Comparison of ENCODE assay signal across 8 cellular contexts in the genomic region with DNA sequence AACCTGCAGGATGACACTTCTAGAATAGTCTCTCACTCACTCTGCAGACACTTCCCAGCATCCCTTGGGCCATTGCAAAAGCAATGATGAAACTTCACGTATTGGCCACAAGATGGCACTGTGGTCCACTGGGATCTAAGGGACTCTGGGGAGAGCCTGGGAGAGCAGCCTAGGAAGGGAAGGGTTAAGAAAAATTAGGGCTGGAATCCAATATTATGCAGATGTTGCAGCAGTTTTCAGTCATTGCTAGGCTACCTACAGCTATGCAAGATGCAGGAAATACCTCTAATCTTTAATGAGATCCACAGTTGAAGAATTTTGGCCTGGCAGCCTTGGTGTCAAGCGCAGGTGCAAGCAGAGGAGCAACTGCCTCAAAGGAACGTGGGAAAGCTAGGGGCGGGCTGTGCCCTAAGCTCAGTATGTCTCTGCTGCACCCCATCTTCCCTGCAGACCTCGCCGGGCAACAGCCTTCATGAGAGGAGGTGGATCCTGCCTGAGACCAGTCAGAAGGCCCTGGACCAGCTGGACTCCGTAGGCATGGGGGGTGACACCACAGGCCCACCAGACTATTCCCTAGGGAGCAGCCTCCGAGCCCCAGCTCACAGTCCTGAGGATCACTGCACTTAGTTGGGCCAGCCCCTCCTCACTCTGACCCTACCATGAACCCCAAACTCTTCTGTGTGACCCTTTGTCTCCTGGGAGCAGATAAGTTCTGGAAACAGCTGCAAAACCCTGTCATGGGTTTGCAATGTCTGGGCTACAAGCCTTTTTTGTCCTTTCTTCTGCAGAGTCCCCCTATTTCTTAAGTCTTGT.
A peak's percentile ranks its signal among the peaks of the same experiment; 100 is the strongest.
DNase-seq lines count a peak whose midpoint lies in the region; ATAC-seq and TF ChIP-seq lines count a peak whose summit lies in the region.

No MANE protein-coding gene starts in this region.

- no peaks in the 10 kb centered on the region for H3K36me3 ChIP-seq in CD4-positive, CD25-positive, alpha-beta regulatory T cell (ENCODE audit: control insufficient read depth, insufficient read depth, low read length)
- no peaks in the 10 kb centered on the region for H3K36me3 ChIP-seq in tibial artery

- peaks cover 0 to 2% (median 0%) of the 10 kb centered on the region in 7 donors for H3K9me3 Mint-ChIP-seq in CD4-positive, CD25-positive, alpha-beta regulatory T cell
- H3K9me3 Mint-ChIP-seq in activated T-helper 1 cell treated with anti-CD3 and anti-CD28 coated beads, Interleukin-12 subunit alpha, Interleukin-12 subunit beta, Interleukin-2, Interleukin-4 antibody, amounts not matched to agents 30 ng/mL and 10 ng/mL and 1 ng/mL, durations not matched to agents 14 hours and 24 hours and 36 hours, result no peaks in the 10 kb centered on the region

- peaks cover 4 to 21% (median 18%) of the 10 kb centered on the region in 4 donors for H3K4me1 Mint-ChIP-seq in CD4-positive, CD25-positive, alpha-beta regulatory T cell
- H3K4me1 Mint-ChIP-seq in activated T-helper 1 cell treated with anti-CD3 and anti-CD28 coated beads, Interleukin-12 subunit alpha, Interleukin-12 subunit beta, Interleukin-2, Interleukin-4 antibody, amounts not matched to agents 30 ng/mL and 10 ng/mL and 1 ng/mL, durations not matched to agents 14 hours and 24 hours and 36 hours (ENCODE audit: low read depth), result peaks cover 21% of the 10 kb centered on the region

- H3K27me3 Mint-ChIP-seq in CD4-positive, CD25-positive, alpha-beta regulatory T cell, result peaks cover 2% of the 10 kb centered on the region
- peaks cover 2% of the 10 kb centered on the region for H3K27me3 Mint-ChIP-seq in activated T-helper 1 cell treated with anti-CD3 and anti-CD28 coated beads, Interleukin-12 subunit alpha, Interleukin-12 subunit beta, Interleukin-2, Interleukin-4 antibody, amounts not matched to agents 30 ng/mL and 10 ng/mL and 1 ng/mL, durations not matched to agents 14 hours and 24 hours and 36 hours (ENCODE audit: insufficient read depth)

- H3K27ac ChIP-seq in CD4-positive, CD25-positive, alpha-beta regulatory T cell (ENCODE audit: insufficient read depth, low read length, poor library complexity, severe bottlenecking), result no peak overlapping the region
- no peak overlapping the region for H3K27ac ChIP-seq in tibial artery

- H3K9me3 ChIP-seq in CD4-positive, CD25-positive, alpha-beta regulatory T cell (ENCODE audit: control insufficient read depth in 2 of 2, low read length in 2 of 2), result no peaks in the 10 kb centered on the region
- no peaks in the 10 kb centered on the region for H3K9me3 ChIP-seq in tibial artery

- no peak overlapping the region for H3K4me3 ChIP-seq in CD4-positive, CD25-positive, alpha-beta regulatory T cell (ENCODE audit: low read depth, low read length)
- no peak overlapping the region for H3K4me3 ChIP-seq in tibial artery

- DNase-seq in CD4-positive, CD25-positive, alpha-beta regulatory T cell, result peak in 2 of 3 donors; percentile 25 to 69
- DNase-seq in NCI-H748 (lab: John Stamatoyannopoulos, UW; ENCODE audit: unreplicated experiment), result peak; percentile 62
- peak; percentile 27 for DNase-seq in activated T-helper 1 cell treated with anti-CD3 and anti-CD28 coated beads, Interleukin-12 subunit alpha, Interleukin-12 subunit beta, Interleukin-2, Interleukin-4 antibody, amounts not matched to agents 30 ng/mL and 10 ng/mL and 1 ng/mL, durations not matched to agents 14 hours and 24 hours and 36 hours (ENCODE audit: low spot score)
- peak; percentile 24 for DNase-seq in germinal center (ENCODE audit: low spot score)
- peak; percentile 32 for DNase-seq in pulmonary artery endothelial cell (ENCODE audit: low read depth, low spot score)
- DNase-seq in tibial artery, result no peak

- no peaks in the 10 kb centered on the region for H3K27me3 ChIP-seq in CD4-positive, CD25-positive, alpha-beta regulatory T cell (ENCODE audit: control insufficient read depth, insufficient read depth, low read length)
- no peaks in the 10 kb centered on the region for H3K27me3 ChIP-seq in tibial artery

- H3K36me3 Mint-ChIP-seq in CD4-positive, CD25-positive, alpha-beta regulatory T cell, result peaks cover 3% of the 10 kb centered on the region
- no peaks in the 10 kb centered on the region for H3K36me3 Mint-ChIP-seq in activated T-helper 1 cell treated with anti-CD3 and anti-CD28 coated beads, Interleukin-12 subunit alpha, Interleukin-12 subunit beta, Interleukin-2, Interleukin-4 antibody, amounts not matched to agents 30 ng/mL and 10 ng/mL and 1 ng/mL, durations not matched to agents 14 hours and 24 hours and 36 hours (ENCODE audit: low read depth)

- intact Hi-C loops in activated T-helper 1 cell treated with anti-CD3 and anti-CD28 coated beads, Interleukin-12 subunit alpha, Interleukin-12 subunit beta, Interleukin-2, Interleukin-4 antibody, amounts not matched to agents 30 ng/mL and 10 ng/mL and 1 ng/mL, durations not matched to agents 14 hours and 24 hours and 36 hours (cut with micrococcal nuclease), result loop anchor here (2.0 kb wide), 2 partner anchors 423 to 617 kb away; no protein-coding TSS in a partner anchor
- intact Hi-C loops in tibial artery (cut with DNase I; ENCODE audit: low total_unique reads), result no loop called here

- H3K27ac Mint-ChIP-seq in CD4-positive, CD25-positive, alpha-beta regulatory T cell, result peak overlapping the region in 1 of 3 donors; percentile 52
- H3K27ac Mint-ChIP-seq in activated T-helper 1 cell treated with anti-CD3 and anti-CD28 coated beads, Interleukin-12 subunit alpha, Interleukin-12 subunit beta, Interleukin-2, Interleukin-4 antibody, amounts not matched to agents 30 ng/mL and 10 ng/mL and 1 ng/mL, durations not matched to agents 14 hours and 24 hours and 36 hours, result peak overlapping the region; percentile 2

- peak; percentile 61 for ATAC-seq in CD4-positive, CD25-positive, alpha-beta regulatory T cell (ENCODE audit: low read depth in 2 of 2)
- ATAC-seq in GM18870 (IDR thresholded peaks at IDR 0.05; ENCODE audit: unreplicated experiment) (peak; percentile 56), HG03103 (IDR thresholded peaks at IDR 0.05; ENCODE audit: low read depth, unreplicated experiment) (peak; percentile 72)

- peak in 1 of 2 experiments; percentile 39 for TF ChIP-seq CTCF in tibial artery (IDR thresholded peaks at IDR 0.05)

- H3K4me1 ChIP-seq in CD4-positive, CD25-positive, alpha-beta regulatory T cell (ENCODE audit: control insufficient read depth, insufficient read depth, low read length, poor library complexity, severe bottlenecking), result peaks cover 7% of the 10 kb centered on the region
- no peaks in the 10 kb centered on the region for H3K4me1 ChIP-seq in tibial artery

- peak overlapping the region in 2 of 4 donors; percentile 0 to 22 for H3K4me3 Mint-ChIP-seq in CD4-positive, CD25-positive, alpha-beta regulatory T cell
- peak overlapping the region; percentile 65 for H3K4me3 Mint-ChIP-seq in activated T-helper 1 cell treated with anti-CD3 and anti-CD28 coated beads, Interleukin-12 subunit alpha, Interleukin-12 subunit beta, Interleukin-2, Interleukin-4 antibody, amounts not matched to agents 30 ng/mL and 10 ng/mL and 1 ng/mL, durations not matched to agents 14 hours and 24 hours and 36 hours

Comparison
In these comparisons a context has a peak if more than half of its experiments do, and no peak if none do; other contexts are left out.
1. DNase-seq: peak in CD4-positive, CD25-positive, alpha-beta regulatory T cell (2 of 3), NCI-H748 (single experiment), activated T-helper 1 cell treated with anti-CD3 and anti-CD28 coated beads, Interleukin-12 subunit alpha, Interleukin-12 subunit beta, Interleukin-2, Interleukin-4 antibody, amounts not matched to agents 30 ng/mL and 10 ng/mL and 1 ng/mL, durations not matched to agents 14 hours and 24 hours and 36 hours (single experiment), germinal center (single experiment) and pulmonary artery endothelial cell (single experiment); none in tibial artery (0 of 2).
2. Peak in every context shown above with its lines, with median percentiles within 50 percentile points of each other: ATAC-seq.